Comparison of ENCODE assay signal across 1 cellular context in genomic region chr14:37413504-37414003, GRCh38.
A peak's percentile ranks its signal among the peaks of the same experiment; 100 is the strongest.
TF ChIP-seq lines count a peak whose summit lies in the region.

No MANE protein-coding gene starts in this region.

TF ChIP-seq in HepG2, 621 proteins besides CTCF, POLR2A, EP300 and RAD21 (continued from another document and continues in another):
- TF ChIP-seq AFF4 (CRISPR knock-in tag; IDR thresholded peaks at IDR 0.05), result no peak
- TF ChIP-seq ZNF20 (CRISPR knock-in tag; IDR thresholded peaks at IDR 0.05), result no peak
- no peak for TF ChIP-seq MBD4 (IDR thresholded peaks at IDR 0.05; ENCODE audit: borderline replicate concordance, low read length)
- TF ChIP-seq NR3C1 (CRISPR knock-in tag; IDR thresholded peaks at IDR 0.05), result no peak
- TF ChIP-seq HMGA1 (CRISPR knock-in tag; conservative IDR thresholded peaks at IDR 0.05), result no peak
- TF ChIP-seq ZBTB43 (CRISPR knock-in tag; conservative IDR thresholded peaks at IDR 0.05), result no peak
- no peak for TF ChIP-seq ZNF552 (CRISPR knock-in tag; IDR thresholded peaks at IDR 0.05; ENCODE audit: borderline replicate concordance)
- peak; percentile 65; the same call in 1 of the 2 replicates for TF ChIP-seq ZNF772 (CRISPR knock-in tag; IDR thresholded peaks at IDR 0.05)
- no peak for TF ChIP-seq SNAI1 (CRISPR knock-in tag; IDR thresholded peaks at IDR 0.05; ENCODE audit: borderline replicate concordance)
- TF ChIP-seq XBP1 (CRISPR knock-in tag; IDR thresholded peaks at IDR 0.05), result no peak
- TF ChIP-seq ZNF136 (CRISPR knock-in tag; IDR thresholded peaks at IDR 0.05; ENCODE audit: low read depth), result no peak
- TF ChIP-seq HMG20A (CRISPR knock-in tag; IDR thresholded peaks at IDR 0.05; ENCODE audit: borderline replicate concordance), result peak; percentile 92; the same call in 1 of the 2 replicates
- TF ChIP-seq ZNF615 (CRISPR knock-in tag; IDR thresholded peaks at IDR 0.05; ENCODE audit: borderline replicate concordance), result no peak
- no peak for TF ChIP-seq ZNF317 (CRISPR knock-in tag; IDR thresholded peaks at IDR 0.05)
- no peak for TF ChIP-seq KAT2B (IDR thresholded peaks at IDR 0.05; ENCODE audit: borderline replicate concordance, low read depth, low read length)
- no peak for TF ChIP-seq ZNF83 (CRISPR knock-in tag; IDR thresholded peaks at IDR 0.05; ENCODE audit: borderline replicate concordance)
- 0 out of 2 replicates have a peak, but pooled peaks have one; percentile 64 for TF ChIP-seq SSRP1 (CRISPR knock-in tag; IDR thresholded peaks at IDR 0.05)
- no peak for TF ChIP-seq ZNF777 (CRISPR knock-in tag; IDR thresholded peaks at IDR 0.05)
- TF ChIP-seq SP140L (CRISPR knock-in tag; IDR thresholded peaks at IDR 0.05; ENCODE audit: borderline replicate concordance), result peak; percentile 89; the same call in 1 of the 2 replicates
- peak; percentile 24; the same call in 1 of the 2 replicates for TF ChIP-seq THRA (CRISPR knock-in tag; IDR thresholded peaks at IDR 0.05; ENCODE audit: borderline replicate concordance)
- no peak for TF ChIP-seq ZNF720 (CRISPR knock-in tag; IDR thresholded peaks at IDR 0.05)
- TF ChIP-seq ZNF570 (CRISPR knock-in tag; IDR thresholded peaks at IDR 0.05; ENCODE audit: borderline replicate concordance), result no peak
- no peak for TF ChIP-seq MAZ (IDR thresholded peaks at IDR 0.05; ENCODE audit: borderline replicate concordance, low read depth, low read length)
- TF ChIP-seq MAZ (CRISPR knock-in tag; IDR thresholded peaks at IDR 0.05; ENCODE audit: low read depth), result no peak
- TF ChIP-seq FOSL1 (CRISPR knock-in tag; IDR thresholded peaks at IDR 0.05; ENCODE audit: borderline replicate concordance), result no peak
- no peak for TF ChIP-seq CENPT (CRISPR knock-in tag; IDR thresholded peaks at IDR 0.05; ENCODE audit: low read depth)
- no peak for TF ChIP-seq ZBTB37 (CRISPR knock-in tag; IDR thresholded peaks at IDR 0.05)
- TF ChIP-seq NCOA1 (CRISPR knock-in tag; IDR thresholded peaks at IDR 0.05), result peak; percentile 37; the same call in 1 of the 2 replicates
- 0 out of 2 replicates have a peak, but pooled peaks have one; percentile 45 for TF ChIP-seq GFI1 (CRISPR knock-in tag; IDR thresholded peaks at IDR 0.05; ENCODE audit: borderline replicate concordance)
- no peak for TF ChIP-seq CBFB (CRISPR knock-in tag; IDR thresholded peaks at IDR 0.05)
- no peak for TF ChIP-seq NFIB (CRISPR knock-in tag; IDR thresholded peaks at IDR 0.05; ENCODE audit: borderline replicate concordance)
- no peak for TF ChIP-seq ZNF34 (CRISPR knock-in tag; IDR thresholded peaks at IDR 0.05; ENCODE audit: borderline replicate concordance)
- no peak for TF ChIP-seq POLR2AphosphoS5 (IDR thresholded peaks at IDR 0.05; ENCODE audit: low read depth, low read length)
- TF ChIP-seq ZNF550 (CRISPR knock-in tag; IDR thresholded peaks at IDR 0.05; ENCODE audit: borderline replicate concordance), result no peak
- no peak for TF ChIP-seq IRF9 (CRISPR knock-in tag; IDR thresholded peaks at IDR 0.05; ENCODE audit: borderline replicate concordance)
- TF ChIP-seq KDM5A (IDR thresholded peaks at IDR 0.05; ENCODE audit: borderline replicate concordance, low read length), result no peak
- no peak for TF ChIP-seq KDM5B (CRISPR knock-in tag; IDR thresholded peaks at IDR 0.05; ENCODE audit: borderline replicate concordance)
- no peak for TF ChIP-seq SAFB2 (CRISPR knock-in tag; IDR thresholded peaks at IDR 0.05; ENCODE audit: borderline replicate concordance, low read depth)
- TF ChIP-seq ZFYVE20 (CRISPR knock-in tag; IDR thresholded peaks at IDR 0.05; ENCODE audit: borderline replicate concordance, low read depth), result no peak
- TF ChIP-seq HNRNPL (IDR thresholded peaks at IDR 0.05; ENCODE audit: low read depth, low read length), result no peak
- no peak for TF ChIP-seq ZBTB38 (CRISPR knock-in tag; IDR thresholded peaks at IDR 0.05)
- TF ChIP-seq ZBTB49 (CRISPR knock-in tag; IDR thresholded peaks at IDR 0.05; ENCODE audit: borderline replicate concordance), result no peak
- TF ChIP-seq ZNF660 (CRISPR knock-in tag; IDR thresholded peaks at IDR 0.05; ENCODE audit: borderline replicate concordance, low read depth), result no peak
- no peak for TF ChIP-seq ZNF121 (CRISPR knock-in tag; IDR thresholded peaks at IDR 0.05)
- TF ChIP-seq ZNF326 (CRISPR knock-in tag; IDR thresholded peaks at IDR 0.05; ENCODE audit: borderline replicate concordance), result no peak
- no peak for TF ChIP-seq CAMTA2 (CRISPR knock-in tag; IDR thresholded peaks at IDR 0.05; ENCODE audit: borderline replicate concordance)
- TF ChIP-seq ZFP37 (CRISPR knock-in tag; IDR thresholded peaks at IDR 0.05; ENCODE audit: borderline replicate concordance), result no peak
- no peak for TF ChIP-seq SATB2 (CRISPR knock-in tag; IDR thresholded peaks at IDR 0.05)
- peak; percentile 93; the same call in 1 of the 2 replicates for TF ChIP-seq FOXJ3 (CRISPR knock-in tag; IDR thresholded peaks at IDR 0.05; ENCODE audit: borderline replicate concordance)
- no peak for TF ChIP-seq SPEN (CRISPR knock-in tag; IDR thresholded peaks at IDR 0.05; ENCODE audit: low read depth)
- TF ChIP-seq SKI (IDR thresholded peaks at IDR 0.05; ENCODE audit: partially characterized antibody), result no peak
- TF ChIP-seq LRRFIP1 (CRISPR knock-in tag; conservative IDR thresholded peaks at IDR 0.05), result 0 out of 2 replicates have a peak, but pooled peaks have one; percentile 71
- no peak for TF ChIP-seq PAX8 (CRISPR knock-in tag; IDR thresholded peaks at IDR 0.05; ENCODE audit: borderline replicate concordance)
- TF ChIP-seq ATF5 (CRISPR knock-in tag; IDR thresholded peaks at IDR 0.05; ENCODE audit: low read depth), result no peak
- peak; percentile 66 for TF ChIP-seq RARA (CRISPR knock-in tag; IDR thresholded peaks at IDR 0.05)
- no peak for TF ChIP-seq NR2F2 (IDR thresholded peaks at IDR 0.05; ENCODE audit: borderline replicate concordance, low read depth)
- TF ChIP-seq MNT (IDR thresholded peaks at IDR 0.05), result no peak
